Comparison of ENCODE assay signal across 9 cellular contexts in genomic region chr15:96416934-96417759, GRCh38.
DNase-seq lines count a peak whose midpoint lies in the region; ATAC-seq, FAIRE-seq and TF ChIP-seq lines count a peak whose summit lies in the region.
"Had no signal": no experiment of that assay in that cellular context is flagged by ENCODE, and none has a peak within 500 bp of the region (broad histone marks: within the 10 kb centered on the region; RNA-seq: fewer than 3 reads in every experiment).

No MANE protein-coding gene starts in this region.

- no peak for FAIRE-seq in HepG2 (lab: Jason Lieb, UNC)

- TF ChIP-seq CTCF in HepG2 (CRISPR knock-in tag; IDR thresholded peaks at IDR 0.05) = no peak
- no peak for TF ChIP-seq CTCF in tibial artery (IDR thresholded peaks at IDR 0.05)

- WGBS in ectodermal cell, 2 experiments = 1% methylated on average over 51 of the region's 51 CpGs
- WGBS in HepG2 (ENCODE audit: low lambda C conversion rate) = 15% methylated on average over 29 of the region's 51 CpGs

- DNase-seq in T-helper 1 cell (no peak), HepG2 (ENCODE audit: low spot score) (no peak), tibial artery (no peak)
- DNase-seq in activated CD4-positive, alpha-beta memory T cell treated with anti-CD3 and anti-CD28 coated beads, Interleukin-2, amount 10 ng/mL, durations not matched to agents 7 days and 5 days = no peak
- DNase-seq: aorta had no signal

- peak overlapping the region; percentile 75 for H3K27ac Mint-ChIP-seq in T-helper 1 cell treated with Interleukin-12 subunit alpha and Interleukin-12 subunit beta and Interleukin-4 antibody, amounts not matched to agents 30 μg/mL and 1 μg/mL, for 36 hours
- no peak overlapping the region for H3K27ac Mint-ChIP-seq in stimulated activated memory B cell treated with anti-CD40 and anti-IgM and Interleukin-4, amounts not matched to agents 10 μg/mL and 1 μg/mL and 100 μg/mL, for 72 hours
- no peak overlapping the region for H3K27ac Mint-ChIP-seq in activated CD4-positive, alpha-beta memory T cell treated with anti-CD3 and anti-CD28 coated beads, Interleukin-2, amount 10 ng/mL, durations not matched to agents 7 days and 5 days

- H3K27me3 ChIP-seq in ectodermal cell (ENCODE audit: control insufficient read depth, insufficient read depth, low read length, poor library complexity, severe bottlenecking) (peaks cover 100% of the 10 kb centered on the region), HepG2 (ENCODE audit: control insufficient read depth in 1 of 2, insufficient read depth in 2 of 2, low read length in 2 of 2) (peaks cover 2 to 55% of the 10 kb centered on the region in 2 experiments; a peak in 4 of 5 replicates), tibial artery (peaks cover 5 to 80% of the 10 kb centered on the region in 2 donors)

- TF ChIP-seq RAD21 in HepG2 (CRISPR knock-in tag; IDR thresholded peaks at IDR 0.05) = no peak

- no peak for TF ChIP-seq EP300 in HepG2 (IDR thresholded peaks at IDR 0.05; ENCODE audit: low read depth in 2 of 2, low read length in 2 of 2)
- TF ChIP-seq EP300 in HepG2 (CRISPR knock-in tag; IDR thresholded peaks at IDR 0.05; ENCODE audit: borderline replicate concordance) = no peak

- BruUV-seq in HepG2 (replicated peaks; lab: Mats Ljungman, UMichigan) = no TSS peak

- intact Hi-C loops in HepG2 (cut with micrococcal nuclease; ENCODE audit: unreplicated experiment) = no loop called here
- intact Hi-C loops in tibial artery (cut with DNase I; ENCODE audit: low total_unique reads) = no loop called here

- H3K4me3 ChIP-seq in ectodermal cell (ENCODE audit: insufficient read depth, low read depth, low read length) (peak overlapping the region; percentile 23), HepG2 (replicated peaks in 1 of 3; ENCODE audit: insufficient read depth in 1 of 3, low read depth in 2 of 3, low read length in 3 of 3) (no peak overlapping the region; a peak in 1 of 6 replicates), tibial artery (peak overlapping the region; percentile 32 to 50)

- peak overlapping the region; percentile 51 for H3K4me3 Mint-ChIP-seq in T-helper 1 cell treated with Interleukin-12 subunit alpha and Interleukin-12 subunit beta and Interleukin-4 antibody, amounts not matched to agents 30 μg/mL and 1 μg/mL, for 36 hours
- H3K4me3 Mint-ChIP-seq in stimulated activated memory B cell treated with anti-CD40 and anti-IgM and Interleukin-4, amounts not matched to agents 10 μg/mL and 1 μg/mL and 100 μg/mL, for 72 hours = no peak overlapping the region
- H3K4me3 Mint-ChIP-seq in activated CD4-positive, alpha-beta memory T cell treated with anti-CD3 and anti-CD28 coated beads, Interleukin-2, amount 10 ng/mL, durations not matched to agents 7 days and 5 days = no peak overlapping the region

- H3K9ac ChIP-seq in HepG2 (ENCODE audit: insufficient read depth, low read depth, low read length) = no peak overlapping the region

- H3K9me3 ChIP-seq in ectodermal cell (ENCODE audit: control insufficient read depth, low read length) (no peaks in the 10 kb centered on the region), HepG2 (ENCODE audit: low read length) (no peaks in the 10 kb centered on the region), tibial artery (no peaks in the 10 kb centered on the region)

- in situ Hi-C loops in HepG2 (cut with HindIII; ENCODE audit: extremely low pct_ligation_motif_present, low pct_unique_long_range_greater_than_20kb) = no loop called here

- peaks cover 37% of the 10 kb centered on the region for H3K4me1 ChIP-seq in ectodermal cell (ENCODE audit: control insufficient read depth, insufficient read depth, low read length)
- H3K4me1 ChIP-seq in HepG2 (ENCODE audit: insufficient read depth, low read length) = no peaks in the 10 kb centered on the region
- peaks cover 0 to 17% (median 15%) of the 10 kb centered on the region in 4 donors for H3K4me1 ChIP-seq in tibial artery

- H3K36me3 ChIP-seq in ectodermal cell (ENCODE audit: control insufficient read depth, insufficient read depth, low read length) = no peaks in the 10 kb centered on the region
- no peaks in the 10 kb centered on the region for H3K36me3 ChIP-seq in HepG2 (replicated peaks in 1 of 2; ENCODE audit: control insufficient read depth in 1 of 2, insufficient read depth in 2 of 2, low read length in 2 of 2)
- H3K36me3 ChIP-seq in tibial artery = no peaks in the 10 kb centered on the region

- POLR2A ChIA-PET in HepG2 (lab: Yijun Ruan, JAX) = no interaction called here
- POLR2A ChIA-PET in activated CD4-positive, alpha-beta memory T cell treated with anti-CD3 and anti-CD28 coated beads, Interleukin-2, amount 10 ng/mL, durations not matched to agents 7 days and 5 days (lab: Charles Lee) = no interaction called here

- no peaks in the 10 kb centered on the region for H3K79me2 ChIP-seq in HepG2 (ENCODE audit: insufficient read depth, low read length)

- H3K9me3 Mint-ChIP-seq in T-helper 1 cell treated with Interleukin-12 subunit alpha and Interleukin-12 subunit beta and Interleukin-4 antibody, amounts not matched to agents 30 μg/mL and 1 μg/mL, for 36 hours = no peaks in the 10 kb centered on the region
- H3K9me3 Mint-ChIP-seq in stimulated activated memory B cell treated with anti-CD40 and anti-IgM and Interleukin-4, amounts not matched to agents 10 μg/mL and 1 μg/mL and 100 μg/mL, for 72 hours = no peaks in the 10 kb centered on the region
- H3K9me3 Mint-ChIP-seq in activated CD4-positive, alpha-beta memory T cell treated with anti-CD3 and anti-CD28 coated beads, Interleukin-2, amount 10 ng/mL, durations not matched to agents 7 days and 5 days = no peaks in the 10 kb centered on the region

- no peak overlapping the region for H3K4me2 ChIP-seq in HepG2 (ENCODE audit: low read depth, low read length)

- H4K20me1 ChIP-seq in HepG2 (ENCODE audit: insufficient read depth, low read length) = no peaks in the 10 kb centered on the region

- H3K4me1 Mint-ChIP-seq in T-helper 1 cell treated with Interleukin-12 subunit alpha and Interleukin-12 subunit beta and Interleukin-4 antibody, amounts not matched to agents 30 μg/mL and 1 μg/mL, for 36 hours (ENCODE audit: low read depth) = peaks cover 5% of the 10 kb centered on the region
- H3K4me1 Mint-ChIP-seq in stimulated activated memory B cell treated with anti-CD40 and anti-IgM and Interleukin-4, amounts not matched to agents 10 μg/mL and 1 μg/mL and 100 μg/mL, for 72 hours = peaks cover 6% of the 10 kb centered on the region
- peaks cover 1% of the 10 kb centered on the region for H3K4me1 Mint-ChIP-seq in activated CD4-positive, alpha-beta memory T cell treated with anti-CD3 and anti-CD28 coated beads, Interleukin-2, amount 10 ng/mL, durations not matched to agents 7 days and 5 days

- H3K27ac ChIP-seq in ectodermal cell (ENCODE audit: insufficient read depth, low read depth, low read length, poor library complexity, severe bottlenecking) = no peak overlapping the region
- H3K27ac ChIP-seq in HepG2 (ENCODE audit: extremely low read length, insufficient read depth, low read length) = no peak overlapping the region
- H3K27ac ChIP-seq in tibial artery = no peak overlapping the region

- TF ChIP-seq POLR2A in HepG2 (IDR thresholded peaks at IDR 0.05; ENCODE audit: insufficient read depth in 1 of 2, low read depth in 2 of 2, low read length in 2 of 2) = no peak

- CTCF ChIA-PET in HepG2 (lab: Yijun Ruan, JAX; ENCODE audit: low intra/inter-chr PET ratio, low total read pairs) = no interaction called here
- CTCF ChIA-PET in activated CD4-positive, alpha-beta memory T cell treated with anti-CD3 and anti-CD28 coated beads, Interleukin-2, amount 10 ng/mL, durations not matched to agents 7 days and 5 days (lab: Charles Lee) = no interaction called here

- ATAC-seq in HepG2 = peak; percentile 50
- ATAC-seq in stimulated activated memory B cell treated with anti-CD40 and anti-IgM and Interleukin-4, amounts not matched to agents 10 μg/mL and 1 μg/mL and 100 μg/mL, for 72 hours = no peak
- no peak for ATAC-seq in HG03571 (IDR thresholded peaks at IDR 0.05; ENCODE audit: unreplicated experiment)

- H3K27me3 Mint-ChIP-seq in T-helper 1 cell treated with Interleukin-12 subunit alpha and Interleukin-12 subunit beta and Interleukin-4 antibody, amounts not matched to agents 30 μg/mL and 1 μg/mL, for 36 hours (ENCODE audit: low read depth) = peaks cover 91% of the 10 kb centered on the region
- peaks cover 55% of the 10 kb centered on the region for H3K27me3 Mint-ChIP-seq in stimulated activated memory B cell treated with anti-CD40 and anti-IgM and Interleukin-4, amounts not matched to agents 10 μg/mL and 1 μg/mL and 100 μg/mL, for 72 hours
- H3K27me3 Mint-ChIP-seq in activated CD4-positive, alpha-beta memory T cell treated with anti-CD3 and anti-CD28 coated beads, Interleukin-2, amount 10 ng/mL, durations not matched to agents 7 days and 5 days = peaks cover 39% of the 10 kb centered on the region

- no peak overlapping the region for H2AFZ ChIP-seq in HepG2 (ENCODE audit: low read length)

- H3K36me3 Mint-ChIP-seq in T-helper 1 cell treated with Interleukin-12 subunit alpha and Interleukin-12 subunit beta and Interleukin-4 antibody, amounts not matched to agents 30 μg/mL and 1 μg/mL, for 36 hours (ENCODE audit: low read depth) = peaks cover 5% of the 10 kb centered on the region
- no peaks in the 10 kb centered on the region for H3K36me3 Mint-ChIP-seq in stimulated activated memory B cell treated with anti-CD40 and anti-IgM and Interleukin-4, amounts not matched to agents 10 μg/mL and 1 μg/mL and 100 μg/mL, for 72 hours
- H3K36me3 Mint-ChIP-seq in activated CD4-positive, alpha-beta memory T cell treated with anti-CD3 and anti-CD28 coated beads, Interleukin-2, amount 10 ng/mL, durations not matched to agents 7 days and 5 days (ENCODE audit: low read depth) = peaks cover 2% of the 10 kb centered on the region

TF ChIP-seq in HepG2, 621 proteins besides CTCF, POLR2A, EP300 and RAD21:
- TF ChIP-seq ZNF678 (CRISPR knock-in tag; IDR thresholded peaks at IDR 0.05) = no peak
- no peak for TF ChIP-seq ZNF777 (CRISPR knock-in tag; IDR thresholded peaks at IDR 0.05)
- no peak for TF ChIP-seq ZMYM3 (CRISPR knock-in tag; IDR thresholded peaks at IDR 0.05)
- TF ChIP-seq ZNF567 (CRISPR knock-in tag; IDR thresholded peaks at IDR 0.05; ENCODE audit: borderline replicate concordance) = no peak
- no peak for TF ChIP-seq ZNF260 (CRISPR knock-in tag; IDR thresholded peaks at IDR 0.05; ENCODE audit: borderline replicate concordance, low read depth)
- TF ChIP-seq SMC3 (IDR thresholded peaks at IDR 0.05; ENCODE audit: low read length) = no peak
- TF ChIP-seq TOE1 (CRISPR knock-in tag; IDR thresholded peaks at IDR 0.05) = no peak
- no peak for TF ChIP-seq ZNF354B (CRISPR knock-in tag; IDR thresholded peaks at IDR 0.05)
- TF ChIP-seq GZF1 (CRISPR knock-in tag; IDR thresholded peaks at IDR 0.05) = no peak
- no peak for TF ChIP-seq PHB2 (IDR thresholded peaks at IDR 0.05; ENCODE audit: partially characterized antibody)
- no peak for TF ChIP-seq ZNF543 (CRISPR knock-in tag; IDR thresholded peaks at IDR 0.05)
- TF ChIP-seq ZNF33A (CRISPR knock-in tag; IDR thresholded peaks at IDR 0.05; ENCODE audit: borderline replicate concordance) = no peak
- TF ChIP-seq KLF6 (CRISPR knock-in tag; IDR thresholded peaks at IDR 0.05) = no peak

Comparison
In these comparisons a context has a peak if more than half of its experiments do, and no peak if none do; other contexts are left out.
1. H3K4me3 ChIP-seq: peak in ectodermal cell (single experiment) and tibial artery (2 of 2); none in HepG2 (0 of 3).